Comparison of ENCODE assay signal across 1 cellular context in genomic region chr22:19891350-19892248, GRCh38.
TF ChIP-seq lines count a peak whose summit lies in the region.

No MANE protein-coding gene starts in this region.

TF ChIP-seq in HepG2, 621 proteins besides CTCF, POLR2A, EP300 and RAD21 (continued from another document and continues in another):
- TF ChIP-seq RERE (CRISPR knock-in tag; IDR thresholded peaks at IDR 0.05; ENCODE audit: low read depth) (0 out of 2 replicates have a peak, but pooled peaks have one; percentile 26), ZFX (CRISPR knock-in tag; IDR thresholded peaks at IDR 0.05; ENCODE audit: low read depth) (0 out of 2 replicates have a peak, but pooled peaks have one; percentile 18), ISL2 (CRISPR knock-in tag; IDR thresholded peaks at IDR 0.05) (0 out of 2 replicates have a peak, but pooled peaks have one; percentile 1), ETV5 (CRISPR knock-in tag; IDR thresholded peaks at IDR 0.05; ENCODE audit: borderline replicate concordance) (peak; percentile 55), TFAP4 (IDR thresholded peaks at IDR 0.05; ENCODE audit: borderline replicate concordance, low read depth) (peak; percentile 14; the same call in 1 of the 2 replicates), ZNF33A (CRISPR knock-in tag; IDR thresholded peaks at IDR 0.05; ENCODE audit: borderline replicate concordance) (0 out of 2 replicates have a peak, but pooled peaks have one; percentile 63), DRAP1 (CRISPR knock-in tag; IDR thresholded peaks at IDR 0.05) (no peak), NCOA2 (CRISPR knock-in tag; IDR thresholded peaks at IDR 0.05) (no peak), ZNF557 (CRISPR knock-in tag; IDR thresholded peaks at IDR 0.05) (0 out of 2 replicates have a peak, but pooled peaks have one; percentile 51), GABPA (IDR thresholded peaks at IDR 0.05; ENCODE audit: low read depth, low read length) (no peak), GABPA (CRISPR knock-in tag; IDR thresholded peaks at IDR 0.05; ENCODE audit: low read depth) (no peak; the same call in 1 of the 2 replicates), ZNF431 (CRISPR knock-in tag; IDR thresholded peaks at IDR 0.05; ENCODE audit: borderline replicate concordance, low read depth) (no peak), JDP2 (CRISPR knock-in tag; IDR thresholded peaks at IDR 0.05; ENCODE audit: borderline replicate concordance) (no peak; the same call in 1 of the 2 replicates), BRCA1 (CRISPR knock-in tag; IDR thresholded peaks at IDR 0.05) (no peak), ZNF12 (CRISPR knock-in tag; IDR thresholded peaks at IDR 0.05) (no peak), ZBTB20 (CRISPR knock-in tag; IDR thresholded peaks at IDR 0.05; ENCODE audit: borderline replicate concordance, low read depth) (no peak), ZNF761 (CRISPR knock-in tag; conservative IDR thresholded peaks at IDR 0.05) (0 out of 2 replicates have a peak, but pooled peaks have one; percentile 21), SAP130 (CRISPR knock-in tag; IDR thresholded peaks at IDR 0.05; ENCODE audit: low read depth) (0 out of 2 replicates have a peak, but pooled peaks have one; percentile 19), ZNF772 (CRISPR knock-in tag; IDR thresholded peaks at IDR 0.05) (no peak), ZNF747 (CRISPR knock-in tag; IDR thresholded peaks at IDR 0.05; ENCODE audit: borderline replicate concordance) (0 out of 2 replicates have a peak, but pooled peaks have one; percentile 50), ZBTB42 (CRISPR knock-in tag; IDR thresholded peaks at IDR 0.05) (0 out of 2 replicates have a peak, but pooled peaks have one; percentile 49), ZNF615 (CRISPR knock-in tag; IDR thresholded peaks at IDR 0.05; ENCODE audit: borderline replicate concordance) (no peak), SYNCRIP (IDR thresholded peaks at IDR 0.05; ENCODE audit: insufficient read depth, low read depth, low read length) (no peak), ZSCAN9 (CRISPR knock-in tag; IDR thresholded peaks at IDR 0.05; ENCODE audit: borderline replicate concordance) (no peak), ZNF414 (CRISPR knock-in tag; IDR thresholded peaks at IDR 0.05) (no peak), SOX5 (CRISPR knock-in tag; IDR thresholded peaks at IDR 0.05; ENCODE audit: borderline replicate concordance) (peak; percentile 62; the same call in 1 of the 2 replicates), ZNF234 (CRISPR knock-in tag; conservative IDR thresholded peaks at IDR 0.05) (peak; percentile 91; the same call in 1 of the 2 replicates), ZNF10 (CRISPR knock-in tag; IDR thresholded peaks at IDR 0.05; ENCODE audit: borderline replicate concordance, low read depth) (peak; percentile 24; the same call in 1 of the 2 replicates), HOXA5 (CRISPR knock-in tag; IDR thresholded peaks at IDR 0.05) (0 out of 2 replicates have a peak, but pooled peaks have one; percentile 2), FOXJ3 (CRISPR knock-in tag; IDR thresholded peaks at IDR 0.05; ENCODE audit: borderline replicate concordance) (0 out of 2 replicates have a peak, but pooled peaks have one; percentile 9), MAFG (CRISPR knock-in tag; IDR thresholded peaks at IDR 0.05) (0 out of 2 replicates have a peak, but pooled peaks have one; percentile 12), ZC3H13 (CRISPR knock-in tag; IDR thresholded peaks at IDR 0.05) (no peak), RBM22 (optimal IDR thresholded peaks at IDR 0.05; ENCODE audit: low read length) (peak; percentile 46), ZNF639 (CRISPR knock-in tag; conservative IDR thresholded peaks at IDR 0.05) (no peak), ZNF740 (CRISPR knock-in tag; IDR thresholded peaks at IDR 0.05) (no peak), ZNF224 (CRISPR knock-in tag; IDR thresholded peaks at IDR 0.05) (0 out of 2 replicates have a peak, but pooled peaks have one; percentile 39), ZNF670 (CRISPR knock-in tag; IDR thresholded peaks at IDR 0.05; ENCODE audit: borderline replicate concordance) (peak; percentile 55; the same call in 1 of the 2 replicates)
- TF ChIP-seq, protein P1, sequence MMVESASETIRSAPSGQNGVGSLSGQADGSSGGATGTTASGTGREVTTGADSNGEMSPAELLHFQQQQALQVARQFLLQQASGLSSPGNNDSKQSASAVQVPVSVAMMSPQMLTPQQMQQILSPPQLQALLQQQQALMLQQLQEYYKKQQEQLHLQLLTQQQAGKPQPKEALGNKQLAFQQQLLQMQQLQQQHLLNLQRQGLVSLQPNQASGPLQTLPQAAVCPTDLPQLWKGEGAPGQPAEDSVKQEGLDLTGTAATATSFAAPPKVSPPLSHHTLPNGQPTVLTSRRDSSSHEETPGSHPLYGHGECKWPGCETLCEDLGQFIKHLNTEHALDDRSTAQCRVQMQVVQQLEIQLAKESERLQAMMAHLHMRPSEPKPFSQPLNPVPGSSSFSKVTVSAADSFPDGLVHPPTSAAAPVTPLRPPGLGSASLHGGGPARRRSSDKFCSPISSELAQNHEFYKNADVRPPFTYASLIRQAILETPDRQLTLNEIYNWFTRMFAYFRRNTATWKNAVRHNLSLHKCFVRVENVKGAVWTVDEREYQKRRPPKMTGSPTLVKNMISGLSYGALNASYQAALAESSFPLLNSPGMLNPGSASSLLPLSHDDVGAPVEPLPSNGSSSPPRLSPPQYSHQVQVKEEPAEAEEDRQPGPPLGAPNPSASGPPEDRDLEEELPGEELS (CRISPR knock-in tag; IDR thresholded peaks at IDR 0.05): 0 out of 2 replicates have a peak, but pooled peaks have one; percentile 19
- TF ChIP-seq, protein P2, sequence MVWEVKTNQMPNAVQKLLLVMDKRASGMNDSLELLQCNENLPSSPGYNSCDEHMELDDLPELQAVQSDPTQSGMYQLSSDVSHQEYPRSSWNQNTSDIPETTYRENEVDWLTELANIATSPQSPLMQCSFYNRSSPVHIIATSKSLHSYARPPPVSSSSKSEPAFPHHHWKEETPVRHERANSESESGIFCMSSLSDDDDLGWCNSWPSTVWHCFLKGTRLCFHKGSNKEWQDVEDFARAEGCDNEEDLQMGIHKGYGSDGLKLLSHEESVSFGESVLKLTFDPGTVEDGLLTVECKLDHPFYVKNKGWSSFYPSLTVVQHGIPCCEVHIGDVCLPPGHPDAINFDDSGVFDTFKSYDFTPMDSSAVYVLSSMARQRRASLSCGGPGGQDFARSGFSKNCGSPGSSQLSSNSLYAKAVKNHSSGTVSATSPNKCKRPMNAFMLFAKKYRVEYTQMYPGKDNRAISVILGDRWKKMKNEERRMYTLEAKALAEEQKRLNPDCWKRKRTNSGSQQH (CRISPR knock-in tag; IDR thresholded peaks at IDR 0.05; ENCODE audit: low read depth): peak; percentile 5; the same call in 1 of the 2 replicates
- TF ChIP-seq, protein P3, sequence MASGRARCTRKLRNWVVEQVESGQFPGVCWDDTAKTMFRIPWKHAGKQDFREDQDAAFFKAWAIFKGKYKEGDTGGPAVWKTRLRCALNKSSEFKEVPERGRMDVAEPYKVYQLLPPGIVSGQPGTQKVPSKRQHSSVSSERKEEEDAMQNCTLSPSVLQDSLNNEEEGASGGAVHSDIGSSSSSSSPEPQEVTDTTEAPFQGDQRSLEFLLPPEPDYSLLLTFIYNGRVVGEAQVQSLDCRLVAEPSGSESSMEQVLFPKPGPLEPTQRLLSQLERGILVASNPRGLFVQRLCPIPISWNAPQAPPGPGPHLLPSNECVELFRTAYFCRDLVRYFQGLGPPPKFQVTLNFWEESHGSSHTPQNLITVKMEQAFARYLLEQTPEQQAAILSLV (CRISPR knock-in tag; IDR thresholded peaks at IDR 0.05; ENCODE audit: borderline replicate concordance): 0 out of 2 replicates have a peak, but pooled peaks have one; percentile 59
- TF ChIP-seq, protein P4, sequence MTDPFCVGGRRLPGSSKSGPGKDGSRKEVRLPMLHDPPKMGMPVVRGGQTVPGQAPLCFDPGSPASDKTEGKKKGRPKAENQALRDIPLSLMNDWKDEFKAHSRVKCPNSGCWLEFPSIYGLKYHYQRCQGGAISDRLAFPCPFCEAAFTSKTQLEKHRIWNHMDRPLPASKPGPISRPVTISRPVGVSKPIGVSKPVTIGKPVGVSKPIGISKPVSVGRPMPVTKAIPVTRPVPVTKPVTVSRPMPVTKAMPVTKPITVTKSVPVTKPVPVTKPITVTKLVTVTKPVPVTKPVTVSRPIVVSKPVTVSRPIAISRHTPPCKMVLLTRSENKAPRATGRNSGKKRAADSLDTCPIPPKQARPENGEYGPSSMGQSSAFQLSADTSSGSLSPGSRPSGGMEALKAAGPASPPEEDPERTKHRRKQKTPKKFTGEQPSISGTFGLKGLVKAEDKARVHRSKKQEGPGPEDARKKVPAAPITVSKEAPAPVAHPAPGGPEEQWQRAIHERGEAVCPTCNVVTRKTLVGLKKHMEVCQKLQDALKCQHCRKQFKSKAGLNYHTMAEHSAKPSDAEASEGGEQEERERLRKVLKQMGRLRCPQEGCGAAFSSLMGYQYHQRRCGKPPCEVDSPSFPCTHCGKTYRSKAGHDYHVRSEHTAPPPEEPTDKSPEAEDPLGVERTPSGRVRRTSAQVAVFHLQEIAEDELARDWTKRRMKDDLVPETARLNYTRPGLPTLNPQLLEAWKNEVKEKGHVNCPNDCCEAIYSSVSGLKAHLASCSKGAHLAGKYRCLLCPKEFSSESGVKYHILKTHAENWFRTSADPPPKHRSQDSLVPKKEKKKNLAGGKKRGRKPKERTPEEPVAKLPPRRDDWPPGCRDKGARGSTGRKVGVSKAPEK (CRISPR knock-in tag; IDR thresholded peaks at IDR 0.05; ENCODE audit: borderline replicate concordance): no peak
- TF ChIP-seq, protein P5, sequence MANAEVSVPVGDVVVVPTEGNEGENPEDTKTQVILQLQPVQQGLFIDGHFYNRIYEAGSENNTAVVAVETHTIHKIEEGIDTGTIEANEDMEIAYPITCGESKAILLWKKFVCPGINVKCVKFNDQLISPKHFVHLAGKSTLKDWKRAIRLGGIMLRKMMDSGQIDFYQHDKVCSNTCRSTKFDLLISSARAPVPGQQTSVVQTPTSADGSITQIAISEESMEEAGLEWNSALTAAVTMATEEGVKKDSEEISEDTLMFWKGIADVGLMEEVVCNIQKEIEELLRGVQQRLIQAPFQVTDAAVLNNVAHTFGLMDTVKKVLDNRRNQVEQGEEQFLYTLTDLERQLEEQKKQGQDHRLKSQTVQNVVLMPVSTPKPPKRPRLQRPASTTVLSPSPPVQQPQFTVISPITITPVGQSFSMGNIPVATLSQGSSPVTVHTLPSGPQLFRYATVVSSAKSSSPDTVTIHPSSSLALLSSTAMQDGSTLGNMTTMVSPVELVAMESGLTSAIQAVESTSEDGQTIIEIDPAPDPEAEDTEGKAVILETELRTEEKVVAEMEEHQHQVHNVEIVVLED (CRISPR knock-in tag; IDR thresholded peaks at IDR 0.05; ENCODE audit: borderline replicate concordance): no peak
